ENCODE assay signal across 32 cellular contexts in the genomic region with DNA sequence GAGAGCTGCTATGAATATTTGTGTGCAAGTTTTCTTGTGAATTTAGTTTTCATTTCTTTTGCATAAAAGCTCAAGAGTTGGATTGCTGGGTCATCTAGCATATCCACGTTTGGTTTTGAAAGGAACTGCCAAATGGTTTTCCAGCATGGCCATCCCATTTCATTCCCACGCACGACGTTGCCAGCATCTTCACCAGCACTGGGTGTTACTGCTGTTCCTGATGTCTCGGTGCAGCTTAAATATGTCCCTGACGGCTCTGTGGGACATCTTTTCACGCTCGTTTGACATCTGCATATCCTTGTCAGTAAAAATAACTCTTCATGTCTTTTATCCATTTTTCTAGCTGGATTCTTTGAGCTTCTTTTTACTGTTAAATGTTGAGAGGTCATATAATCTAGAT.
"Had no signal": no experiment of that assay in that cellular context is flagged by ENCODE, and none has a peak within 500 bp of the region (broad histone marks: within the 10 kb centered on the region; RNA-seq: fewer than 3 reads in every experiment).

No MANE protein-coding gene starts in this region.

- H3K27me3 Mint-ChIP-seq: activated B cell treated with CpG ODN at 0.5 μM for 24 hours; activated CD8-positive, alpha-beta memory T cell treated with anti-CD3 and anti-CD28 coated beads, Interleukin-2, amount 10 ng/mL, durations not matched to agents 7 days and 5 days; activated CD8-positive, alpha-beta T cell treated with anti-CD3 and anti-CD28 coated beads for 36 hours; activated naive CD4-positive, alpha-beta T cell treated with anti-CD3 and anti-CD28 coated beads, Interleukin-2, amount 50 U/mL, for 24 hours; activated naive CD8-positive, alpha-beta T cell treated with anti-CD3 and anti-CD28 coated beads for 36 hours; activated naive CD8-positive, alpha-beta T cell treated with anti-CD3 and anti-CD28 coated beads, Interleukin-2, amount 50 U/mL, for 24 hours; T-helper 17 cell had no signal

- H3K4me3 Mint-ChIP-seq: activated B cell treated with CpG ODN at 0.5 μM for 24 hours; activated CD8-positive, alpha-beta memory T cell treated with anti-CD3 and anti-CD28 coated beads, Interleukin-2, amount 10 ng/mL, durations not matched to agents 7 days and 5 days; activated CD8-positive, alpha-beta T cell treated with anti-CD3 and anti-CD28 coated beads for 36 hours; activated naive CD4-positive, alpha-beta T cell treated with anti-CD3 and anti-CD28 coated beads for 36 hours; activated naive CD4-positive, alpha-beta T cell treated with anti-CD3 and anti-CD28 coated beads, Interleukin-2, amount 50 U/mL, for 24 hours; activated naive CD8-positive, alpha-beta T cell treated with anti-CD3 and anti-CD28 coated beads for 36 hours; activated naive CD8-positive, alpha-beta T cell treated with anti-CD3 and anti-CD28 coated beads, Interleukin-2, amount 50 U/mL, for 24 hours; activated T-helper 1 cell treated with anti-CD3 and anti-CD28 coated beads, Interleukin-12 subunit alpha, Interleukin-12 subunit beta, Interleukin-2, Interleukin-4 antibody, amounts not matched to agents 30 ng/mL and 10 ng/mL and 1 ng/mL, durations not matched to agents 14 hours and 24 hours and 36 hours; T-helper 17 cell; T-helper 2 cell treated with Interferon-gamma antibody and Interleukin-4, amounts not matched to agents 5 μg/mL and 100 μg/mL, for 36 hours had no signal

- H3K4me1 ChIP-seq: adrenal gland, body of pancreas, colonic mucosa had no signal

- H3K9me3 ChIP-seq: adrenal gland, body of pancreas, colonic mucosa had no signal

- H3K27me3 ChIP-seq: adrenal gland, body of pancreas, colonic mucosa had no signal

- H3K27ac Mint-ChIP-seq: activated B cell treated with CpG ODN at 0.5 μM for 24 hours; activated CD8-positive, alpha-beta memory T cell treated with anti-CD3 and anti-CD28 coated beads, Interleukin-2, amount 10 ng/mL, durations not matched to agents 7 days and 5 days; activated CD8-positive, alpha-beta T cell treated with anti-CD3 and anti-CD28 coated beads for 36 hours; activated naive CD4-positive, alpha-beta T cell treated with anti-CD3 and anti-CD28 coated beads for 36 hours; activated naive CD4-positive, alpha-beta T cell treated with anti-CD3 and anti-CD28 coated beads, Interleukin-2, amount 50 U/mL, for 24 hours; activated naive CD8-positive, alpha-beta T cell treated with anti-CD3 and anti-CD28 coated beads for 36 hours; activated naive CD8-positive, alpha-beta T cell treated with anti-CD3 and anti-CD28 coated beads, Interleukin-2, amount 50 U/mL, for 24 hours; activated T-helper 1 cell treated with anti-CD3 and anti-CD28 coated beads, Interleukin-12 subunit alpha, Interleukin-12 subunit beta, Interleukin-2, Interleukin-4 antibody, amounts not matched to agents 30 ng/mL and 10 ng/mL and 1 ng/mL, durations not matched to agents 14 hours and 24 hours and 36 hours; activated T-helper 2 cell treated with anti-CD3 and anti-CD28 coated beads, Interferon-gamma antibody, Interleukin-2, Interleukin-4, amounts not matched to agents 10 μg/mL and 5 μg/mL and 100 μg/mL, durations not matched to agents 14 hours and 24 hours and 36 hours; T-helper 2 cell treated with Interferon-gamma antibody and Interleukin-4, amounts not matched to agents 5 μg/mL and 100 μg/mL, for 36 hours had no signal

- DNase-seq: activated B cell treated with CpG ODN at 0.5 μM for 24 hours; activated CD4-positive, alpha-beta T cell treated with anti-CD3 and anti-CD28 coated beads for 48 hours; activated CD4-positive, alpha-beta T cell treated with anti-CD3 and anti-CD28 coated beads, Interleukin-2, amount 50 U/mL, for 1 hour; activated CD4-positive, alpha-beta T cell treated with anti-CD3 and anti-CD28 coated beads, Interleukin-2, amount 50 U/mL, for 48 hours; activated CD8-positive, alpha-beta memory T cell treated with anti-CD3 and anti-CD28 coated beads, Interleukin-2, amount 10 ng/mL, durations not matched to agents 7 days and 5 days; activated CD8-positive, alpha-beta memory T cell treated with anti-CD3 and anti-CD28 coated beads, Interleukin-2, amount 50 U/mL, for 4 hours; activated CD8-positive, alpha-beta T cell treated with anti-CD3 and anti-CD28 coated beads for 36 hours; activated effector memory CD4-positive, alpha-beta T cell treated with anti-CD3 and anti-CD28 coated beads, Interleukin-2, amount 50 U/mL, for 16 hours; activated naive CD4-positive, alpha-beta T cell treated with anti-CD3 and anti-CD28 coated beads for 36 hours; activated naive CD8-positive, alpha-beta T cell treated with anti-CD3 and anti-CD28 coated beads for 36 hours; activated naive CD8-positive, alpha-beta T cell treated with anti-CD3 and anti-CD28 coated beads, Interleukin-2, amount 50 U/mL, for 24 hours; activated T-cell treated with anti-CD3 and anti-CD28 coated beads, Interleukin-2, amount 50 U/mL, for 1 hour; activated T-cell treated with anti-CD3 and anti-CD28 coated beads, Interleukin-2, amount 50 U/mL, for 48 hours; amygdala; aorta; body of pancreas; central memory CD4-positive, alpha-beta T cell; cerebellar nuclear complex; colonic mucosa; effector CD8-positive, alpha-beta T cell; foreskin fibroblast; T-helper 1 cell; T-helper 17 cell; T1000; WERI-Rb-1 had no signal

- H3K4me3 ChIP-seq: adrenal gland, body of pancreas, colonic mucosa had no signal

- H3K36me3 ChIP-seq: colonic mucosa had no signal

- H3K9me3 Mint-ChIP-seq: activated CD8-positive, alpha-beta T cell treated with anti-CD3 and anti-CD28 coated beads for 36 hours; activated naive CD4-positive, alpha-beta T cell treated with anti-CD3 and anti-CD28 coated beads for 36 hours; activated naive CD4-positive, alpha-beta T cell treated with anti-CD3 and anti-CD28 coated beads, Interleukin-2, amount 50 U/mL, for 24 hours; T-helper 2 cell treated with Interferon-gamma antibody and Interleukin-4, amounts not matched to agents 5 μg/mL and 100 μg/mL, for 36 hours had no signal

- H3K27ac ChIP-seq: body of pancreas, colonic mucosa, WERI-Rb-1 had no signal

- H3K4me1 Mint-ChIP-seq: activated B cell treated with CpG ODN at 0.5 μM for 24 hours; activated CD8-positive, alpha-beta memory T cell treated with anti-CD3 and anti-CD28 coated beads, Interleukin-2, amount 10 ng/mL, durations not matched to agents 7 days and 5 days; activated naive CD4-positive, alpha-beta T cell treated with anti-CD3 and anti-CD28 coated beads, Interleukin-2, amount 50 U/mL, for 24 hours; activated naive CD8-positive, alpha-beta T cell treated with anti-CD3 and anti-CD28 coated beads for 36 hours; activated naive CD8-positive, alpha-beta T cell treated with anti-CD3 and anti-CD28 coated beads, Interleukin-2, amount 50 U/mL, for 24 hours had no signal

- ATAC-seq: activated CD4-positive, CD25-positive, alpha-beta regulatory T cell treated with anti-CD3 and anti-CD28 coated beads, Interleukin-2, amount 50 U/mL, for 24 hours; activated CD8-positive, alpha-beta memory T cell treated with anti-CD3 and anti-CD28 coated beads, Interleukin-2, amount 10 ng/mL, durations not matched to agents 7 days and 5 days; activated CD8-positive, alpha-beta T cell treated with anti-CD3 and anti-CD28 coated beads for 36 hours; activated naive CD8-positive, alpha-beta T cell treated with anti-CD3 and anti-CD28 coated beads, Interleukin-2, amount 50 U/mL, for 24 hours; body of pancreas; esophagus mucosa; T-helper 17 cell had no signal
